ENCODE assay signal across 8 cellular contexts in genomic region chr9:98943682-98944129, GRCh38. TPM values are rescaled to one million over a fixed set of nuclear protein-coding genes. Genes with fewer than 3 reads are reported as not detected.
DNase-seq lines count a peak whose midpoint lies in the region; ATAC-seq and TF ChIP-seq lines count a peak whose summit lies in the region.

Gene COL15A1, plus strand, starts transcription at chr9:98943907. Its CDS starts 155 bp downstream, at chr9:98944062.

- ATAC-seq in activated CD8-positive, alpha-beta T cell treated with anti-CD3 and anti-CD28 coated beads, Interleukin-2, amount 10 ng/mL, durations not matched to agents 7 days and 5 days: peak; percentile 48
- ATAC-seq in HG02884 (IDR thresholded peaks at IDR 0.05; ENCODE audit: unreplicated experiment) (no peak), HG03095 (IDR thresholded peaks at IDR 0.05; ENCODE audit: unreplicated experiment) (no peak)

- H3K36me3 Mint-ChIP-seq in activated CD8-positive, alpha-beta T cell treated with anti-CD3 and anti-CD28 coated beads, Interleukin-2, amount 10 ng/mL, durations not matched to agents 7 days and 5 days (ENCODE audit: low read depth): no peaks in the 10 kb centered on the region

- no peaks in the 10 kb centered on the region for H4K20me1 ChIP-seq in hepatocyte (ENCODE audit: insufficient read depth, poor library complexity, severe bottlenecking)

- peaks cover 20% of the 10 kb centered on the region for H3K4me1 Mint-ChIP-seq in activated CD8-positive, alpha-beta T cell treated with anti-CD3 and anti-CD28 coated beads, Interleukin-2, amount 10 ng/mL, durations not matched to agents 7 days and 5 days (ENCODE audit: low read depth)

- H3K4me3 ChIP-seq in hepatocyte (peak within 1 kb of the TSS; percentile 39), skeletal muscle satellite cell (ENCODE audit: low read length) (peak within 1 kb of the TSS; percentile 63)

- no peaks in the 10 kb centered on the region for H3K9me3 ChIP-seq in hepatocyte (ENCODE audit: low read depth)
- H3K9me3 ChIP-seq in skeletal muscle satellite cell (replicated peaks; ENCODE audit: low read length): no peaks in the 10 kb centered on the region

- 3% methylated on average over 35 of the region's 65 CpGs for WGBS in hepatocyte (ENCODE audit: low lambda C conversion rate, missing lambda C conversion rate)

- H3K27me3 ChIP-seq in hepatocyte (peaks cover 51% of the 10 kb centered on the region), skeletal muscle satellite cell (ENCODE audit: control insufficient read depth, insufficient read depth, low read length) (peaks cover 89% of the 10 kb centered on the region)

- H2AFZ ChIP-seq in hepatocyte: peak within 1 kb of the TSS; percentile 49

- TF ChIP-seq CTCF in hepatocyte (IDR thresholded peaks at IDR 0.05; ENCODE audit: poor library complexity): no peak

- H3K27ac ChIP-seq in hepatocyte: peak within 1 kb of the TSS; percentile 40
- no peak within 1 kb of the TSS for H3K27ac ChIP-seq in substantia nigra (ENCODE audit: low read depth, low read length, poor library complexity, severe bottlenecking)

- POLR2A ChIA-PET in HEK293T (lab: Yijun Ruan, JAX): interaction anchor here (0.7 kb wide), 1 partner anchor 14 kb away, joined by 3 read pairs; no protein-coding TSS in a partner anchor
- POLR2A ChIA-PET in activated CD8-positive, alpha-beta T cell treated with anti-CD3 and anti-CD28 coated beads, Interleukin-2, amount 10 ng/mL, durations not matched to agents 7 days and 5 days (lab: Charles Lee): no interaction called here

- H3K4me1 ChIP-seq in hepatocyte (ENCODE audit: insufficient read depth): no peaks in the 10 kb centered on the region
- no peaks in the 10 kb centered on the region for H3K4me1 ChIP-seq in skeletal muscle satellite cell (ENCODE audit: control insufficient read depth, insufficient read depth, low read length)

- DNase-seq in HEK293T (ENCODE audit: extremely low spot score) (peak; percentile 41), hepatocyte (ENCODE audit: low spot score) (peak; percentile 50), GDM1 (lab: John Stamatoyannopoulos, UW) (no peak), substantia nigra (lab: John Stamatoyannopoulos, UW) (no peak)
- DNase-seq in activated CD8-positive, alpha-beta T cell treated with anti-CD3 and anti-CD28 coated beads, Interleukin-2, amount 10 ng/mL, durations not matched to agents 7 days and 5 days: no peak

- H3K27me3 Mint-ChIP-seq in activated CD8-positive, alpha-beta T cell treated with anti-CD3 and anti-CD28 coated beads, Interleukin-2, amount 10 ng/mL, durations not matched to agents 7 days and 5 days (ENCODE audit: low read depth): peaks cover 74% of the 10 kb centered on the region

- H3K36me3 ChIP-seq in hepatocyte (replicated peaks; ENCODE audit: insufficient read depth, low read depth) (no peaks in the 10 kb centered on the region), skeletal muscle satellite cell (ENCODE audit: insufficient read depth, low read length) (no peaks in the 10 kb centered on the region)

- H3K27ac Mint-ChIP-seq in activated CD8-positive, alpha-beta T cell treated with anti-CD3 and anti-CD28 coated beads, Interleukin-2, amount 10 ng/mL, durations not matched to agents 7 days and 5 days: no peak within 1 kb of the TSS

- peak within 1 kb of the TSS; percentile 49 for H3K4me3 Mint-ChIP-seq in activated CD8-positive, alpha-beta T cell treated with anti-CD3 and anti-CD28 coated beads, Interleukin-2, amount 10 ng/mL, durations not matched to agents 7 days and 5 days

- H3K9me3 Mint-ChIP-seq in activated CD8-positive, alpha-beta T cell treated with anti-CD3 and anti-CD28 coated beads, Interleukin-2, amount 10 ng/mL, durations not matched to agents 7 days and 5 days (ENCODE audit: insufficient read depth): no peaks in the 10 kb centered on the region

- H3K4me2 ChIP-seq in hepatocyte (peak within 1 kb of the TSS; percentile 93), skeletal muscle satellite cell (ENCODE audit: low read length) (peak within 1 kb of the TSS; percentile 82)

- no peak within 1 kb of the TSS for H3K9ac ChIP-seq in skeletal muscle satellite cell (ENCODE audit: low read depth, low read length)

- no peaks in the 10 kb centered on the region for H3K9me2 ChIP-seq in hepatocyte (replicated peaks; ENCODE audit: insufficient read depth)

- CTCF ChIA-PET in HEK293T (lab: Yijun Ruan, JAX): interaction anchor here (0.5 to 1.4 kb wide), 2 partner anchors 15 to 56 kb away, joined by 3 to 6 read pairs; no protein-coding TSS in a partner anchor
- CTCF ChIA-PET in activated CD8-positive, alpha-beta T cell treated with anti-CD3 and anti-CD28 coated beads, Interleukin-2, amount 10 ng/mL, durations not matched to agents 7 days and 5 days (lab: Charles Lee): no interaction called here

- H3K79me2 ChIP-seq in hepatocyte: peaks cover 10% of the 10 kb centered on the region

TF ChIP-seq in HEK293T, 16 proteins besides CTCF, POLR2A, EP300 and RAD21:
- TF ChIP-seq ELF4 (IDR thresholded peaks at IDR 0.05) (no peak), TARDBP (IDR thresholded peaks at IDR 0.05) (no peak), CTBP1 (IDR thresholded peaks at IDR 0.05; ENCODE audit: borderline replicate concordance) (no peak), SUZ12 (IDR thresholded peaks at IDR 0.05) (no peak), FOXK2 (IDR thresholded peaks at IDR 0.05) (no peak), FOXM1 (IDR thresholded peaks at IDR 0.05; ENCODE audit: borderline replicate concordance) (no peak), NFRKB (IDR thresholded peaks at IDR 0.05) (no peak), BHLHE40 (IDR thresholded peaks at IDR 0.05; ENCODE audit: borderline replicate concordance) (no peak), SP1 (IDR thresholded peaks at IDR 0.05) (no peak)

RNA-seq across cellular contexts. Expression of gene COL15A1, which starts in this region (rescaled TPM):
- under 1 TPM; 0.37 to 0.76 TPM for total RNA-seq in activated CD8-positive, alpha-beta T cell treated with anti-CD3 and anti-CD28 coated beads, Interleukin-2, amount 10 ng/mL, durations not matched to agents 7 days and 5 days
- total RNA-seq in hepatocyte: 105 and 106 TPM in 2 replicates
- polyA plus RNA-seq in hepatocyte: 87.2 and 97.6 TPM in 2 replicates
- 0.25 and 1.7 TPM in 2 replicates for total RNA-seq in skeletal muscle satellite cell (2012; rRNA removed)

Comparison
In these comparisons a context has a peak if more than half of its experiments do, and no peak if none do; other contexts are left out.
1. RNA of gene COL15A1 (total RNA-seq): 105 to 106 TPM in hepatocyte; 0.37 to 0.76 TPM in activated CD8-positive, alpha-beta T cell treated with anti-CD3 and anti-CD28 coated beads, Interleukin-2, amount 10 ng/mL, durations not matched to agents 7 days and 5 days; every median in the first group is over 10 times any median in the second.
2. Peak in ATAC-seq in activated CD8-positive, alpha-beta T cell treated with anti-CD3 and anti-CD28 coated beads, Interleukin-2, amount 10 ng/mL, durations not matched to agents 7 days and 5 days; RNA of the gene not detected or under 1 TPM.
3. DNase-seq: peak in HEK293T (single experiment) and hepatocyte (single experiment); none in activated CD8-positive, alpha-beta T cell treated with anti-CD3 and anti-CD28 coated beads, Interleukin-2, amount 10 ng/mL, durations not matched to agents 7 days and 5 days (single experiment), GDM1 (single experiment) and substantia nigra (0 of 49).